In the genomic region with DNA sequence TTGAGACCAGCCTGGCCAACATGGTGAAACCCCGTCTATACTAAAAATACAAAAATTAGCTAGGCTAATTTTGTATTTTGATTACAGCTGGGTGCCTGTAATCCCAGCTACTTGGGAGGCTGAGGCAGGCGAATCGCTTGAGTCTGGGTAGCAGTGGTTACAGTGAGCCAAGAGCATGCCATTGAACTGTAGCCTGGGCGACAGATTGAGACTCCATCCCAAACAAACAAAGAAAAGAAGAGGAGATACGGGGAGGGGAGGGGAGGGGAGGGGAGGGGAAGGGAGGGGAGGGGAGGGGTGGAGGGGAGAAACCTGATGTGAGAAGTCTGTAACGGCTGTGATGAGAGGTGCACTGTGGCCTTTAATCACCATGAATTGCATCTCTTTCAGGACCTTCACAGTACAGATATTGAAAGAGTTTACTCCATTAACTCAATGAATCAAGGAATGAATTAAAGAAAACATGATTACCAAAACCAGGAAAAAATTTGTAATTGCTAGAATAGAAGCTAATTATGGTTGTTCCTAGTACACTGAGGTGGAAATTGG, we compare ENCODE assay signal across 18 cellular contexts.
A peak's percentile ranks its signal among the peaks of the same experiment; 100 is the strongest.
DNase-seq lines count a peak whose midpoint lies in the region; ATAC-seq, FAIRE-seq and TF ChIP-seq lines count a peak whose summit lies in the region.
"Had no signal": no experiment of that assay in that cellular context is flagged by ENCODE, and none has a peak within 500 bp of the region (broad histone marks: within the 10 kb centered on the region; RNA-seq: fewer than 3 reads in every experiment).

No MANE protein-coding gene starts in this region.

- no peak overlapping the region for H3K4me3 ChIP-seq in HepG2 (replicated peaks in 1 of 3; ENCODE audit: insufficient read depth in 1 of 3, low read depth in 2 of 3, low read length in 3 of 3)
- no peak overlapping the region for H3K4me3 ChIP-seq in right lobe of liver
- no peak overlapping the region for H3K4me3 ChIP-seq in K562

- no peak for FAIRE-seq in HepG2 (lab: Jason Lieb, UNC)
- no peak for FAIRE-seq in K562 (lab: Jason Lieb, UNC)
- FAIRE-seq: GM12892, GM19239, H1 had no signal

- no peak overlapping the region for H2AFZ ChIP-seq in HepG2 (ENCODE audit: low read length)
- no peak overlapping the region for H2AFZ ChIP-seq in K562 (ENCODE audit: low read depth, low read length)

- H3K27ac Mint-ChIP-seq in MCF 10A (ENCODE audit: low read depth, unreplicated experiment) = no peak overlapping the region
- H3K27ac Mint-ChIP-seq: CD4-positive, alpha-beta memory T cell had no signal

- H3K4me1 ChIP-seq in HepG2 (ENCODE audit: insufficient read depth, low read length) (no peaks in the 10 kb centered on the region), right lobe of liver (no peaks in the 10 kb centered on the region), K562 (replicated peaks in 1 of 2; ENCODE audit: control insufficient read depth in 2 of 2, insufficient read depth in 2 of 2, low read length in 2 of 2) (no peaks in the 10 kb centered on the region)

- H3K36me3 ChIP-seq in HepG2 (replicated peaks in 1 of 2; ENCODE audit: control insufficient read depth in 1 of 2, insufficient read depth in 2 of 2, low read length in 2 of 2) (no peaks in the 10 kb centered on the region), right lobe of liver (no peaks in the 10 kb centered on the region), K562 (ENCODE audit: control insufficient read depth, insufficient read depth, low read length) (no peaks in the 10 kb centered on the region)

- H3K9ac ChIP-seq in HepG2 (ENCODE audit: insufficient read depth, low read depth, low read length) = no peak overlapping the region
- no peak overlapping the region for H3K9ac ChIP-seq in K562 (ENCODE audit: insufficient read depth in 1 of 2, low read depth in 2 of 2, low read length in 2 of 2)

- H3K9me3 ChIP-seq in HepG2 (ENCODE audit: low read length) (no peaks in the 10 kb centered on the region), right lobe of liver (no peaks in the 10 kb centered on the region), K562 (replicated peaks; ENCODE audit: control insufficient read depth, insufficient read depth, low read depth, low read length) (no peaks in the 10 kb centered on the region)

- H3K4me1 Mint-ChIP-seq in MCF 10A (ENCODE audit: insufficient read depth, unreplicated experiment) = no peaks in the 10 kb centered on the region
- H3K4me1 Mint-ChIP-seq: CD4-positive, alpha-beta memory T cell had no signal

- TF ChIP-seq RAD21 in HepG2 (CRISPR knock-in tag; IDR thresholded peaks at IDR 0.05) = no peak
- no peak for TF ChIP-seq RAD21 in K562 (CRISPR knock-in tag; conservative IDR thresholded peaks at IDR 0.05 in 1 of 2, IDR thresholded peaks at IDR 0.05 in 1 of 2)

- TF ChIP-seq EP300 in HepG2 (IDR thresholded peaks at IDR 0.05; ENCODE audit: low read depth in 2 of 2, low read length in 2 of 2) (no peak), HepG2 (CRISPR knock-in tag; IDR thresholded peaks at IDR 0.05; ENCODE audit: borderline replicate concordance) (no peak), K562 (IDR thresholded peaks at IDR 0.05; ENCODE audit: low read length) (no peak)

- TF ChIP-seq POLR2A in HepG2 (IDR thresholded peaks at IDR 0.05; ENCODE audit: insufficient read depth in 1 of 2, low read depth in 2 of 2, low read length in 2 of 2) (no peak), right lobe of liver (IDR thresholded peaks at IDR 0.05) (no peak), K562 (conservative IDR thresholded peaks at IDR 0.05) (no peak)

- no peak for ATAC-seq in HepG2
- ATAC-seq in right lobe of liver = no peak
- no peak for ATAC-seq in K562
- ATAC-seq in GM19324 (IDR thresholded peaks at IDR 0.05; ENCODE audit: low FRiP score, unreplicated experiment) = no peak

- no peaks in the 10 kb centered on the region for H3K9me1 ChIP-seq in K562 (ENCODE audit: control insufficient read depth, insufficient read depth, low read length)

- no peak for DNase-seq in HepG2 (ENCODE audit: low spot score)
- no peak for DNase-seq in right lobe of liver
- DNase-seq in NCI-H69 (lab: John Stamatoyannopoulos, UW) = peak; percentile 55
- no peak for DNase-seq in K562 (ENCODE audit: extremely low read depth in 1 of 4, low spot score in 3 of 4)
- DNase-seq in MCF 10A (ENCODE audit: unreplicated experiment) = no peak
- no peak for DNase-seq in activated CD4-positive, alpha-beta T cell treated with anti-CD3 and anti-CD28 coated beads for 4 hours
- DNase-seq: C1 segment of cervical spinal cord; Calu3; CD4-positive, alpha-beta memory T cell; COR-L47; DMS53; DMS79 treated with DMSO at 0.1 percent for 48 hours; H7; HCEC 1CT had no signal

- H3K79me2 ChIP-seq in HepG2 (ENCODE audit: insufficient read depth, low read length) (no peaks in the 10 kb centered on the region), K562 (ENCODE audit: control insufficient read depth, insufficient read depth, low read length) (no peaks in the 10 kb centered on the region)

- CTCF ChIA-PET in HepG2 (lab: Yijun Ruan, JAX; ENCODE audit: low intra/inter-chr PET ratio, low total read pairs) = no interaction called here
- CTCF ChIA-PET in K562 (lab: Yijun Ruan, JAX; ENCODE audit: low intra/inter-chr PET ratio) = no interaction called here
- CTCF ChIA-PET in MCF 10A (lab: Yijun Ruan, JAX) = no interaction called here

- in situ Hi-C loops in HepG2 (cut with HindIII; ENCODE audit: extremely low pct_ligation_motif_present, low pct_unique_long_range_greater_than_20kb) (no loop called here), K562 (cut with MboI) (no loop called here)

- H3K27ac ChIP-seq in HepG2 (ENCODE audit: extremely low read length, insufficient read depth, low read length) (no peak overlapping the region), right lobe of liver (no peak overlapping the region), K562 (ENCODE audit: extremely low read depth, low read depth, low read length) (no peak overlapping the region)

- no TSS peak for BruUV-seq in HepG2 (replicated peaks; lab: Mats Ljungman, UMichigan)
- BruUV-seq in K562 (replicated peaks; lab: Mats Ljungman, UMichigan) = no TSS peak
- BruUV-seq in MCF 10A (replicated peaks; lab: Mats Ljungman, UMichigan) = no TSS peak

- H4K20me1 ChIP-seq in HepG2 (ENCODE audit: insufficient read depth, low read length) = no peaks in the 10 kb centered on the region
- H4K20me1 ChIP-seq in K562 (replicated peaks; ENCODE audit: control insufficient read depth, insufficient read depth, low read length) = no peaks in the 10 kb centered on the region

- no peak overlapping the region for H3K4me3 Mint-ChIP-seq in MCF 10A (ENCODE audit: unreplicated experiment)
- H3K4me3 Mint-ChIP-seq: CD4-positive, alpha-beta memory T cell had no signal

- no peaks in the 10 kb centered on the region for H3K36me3 Mint-ChIP-seq in MCF 10A (ENCODE audit: insufficient read depth, unreplicated experiment)
- H3K36me3 Mint-ChIP-seq: CD4-positive, alpha-beta memory T cell had no signal

- intact Hi-C loops in HepG2 (cut with micrococcal nuclease; ENCODE audit: unreplicated experiment) (no loop called here), right lobe of liver (cut with DNase I) (no loop called here), K562 (cut with micrococcal nuclease) (no loop called here), MCF 10A (cut with micrococcal nuclease) (no loop called here)

- no peak for TF ChIP-seq CTCF in HepG2 (CRISPR knock-in tag; IDR thresholded peaks at IDR 0.05)
- TF ChIP-seq CTCF in right lobe of liver (IDR thresholded peaks at IDR 0.05) = no peak
- TF ChIP-seq CTCF in K562 (IDR thresholded peaks at IDR 0.05 in 2 of 3, conservative IDR thresholded peaks at IDR 0.05 in 1 of 3; ENCODE audit: insufficient read depth in 2 of 3, low read depth in 1 of 3, low read length in 3 of 3) = no peak
- no peak for TF ChIP-seq CTCF in MCF 10A (IDR thresholded peaks at IDR 0.05; ENCODE audit: unreplicated experiment)

- H3K27me3 ChIP-seq in HepG2 (ENCODE audit: control insufficient read depth in 1 of 2, insufficient read depth in 2 of 2, low read length in 2 of 2) (no peaks in the 10 kb centered on the region), right lobe of liver (no peaks in the 10 kb centered on the region), K562 (ENCODE audit: control insufficient read depth in 2 of 2, insufficient read depth in 2 of 2, low read length in 2 of 2) (no peaks in the 10 kb centered on the region)

- POLR2A ChIA-PET in HepG2 (lab: Yijun Ruan, JAX) = no interaction called here
- POLR2A ChIA-PET in K562 (lab: Yijun Ruan, JAX) = no interaction called here
- POLR2A ChIA-PET in MCF 10A (lab: Yijun Ruan, JAX) = no interaction called here

- H3K4me2 ChIP-seq in HepG2 (ENCODE audit: low read depth, low read length) = no peak overlapping the region
- H3K4me2 ChIP-seq in K562 (ENCODE audit: insufficient read depth, low read length) = no peak overlapping the region

- no peaks in the 10 kb centered on the region for H3K27me3 Mint-ChIP-seq in MCF 10A (ENCODE audit: insufficient read depth, unreplicated experiment)
- H3K27me3 Mint-ChIP-seq: CD4-positive, alpha-beta memory T cell had no signal

- 5% methylated on average over 6 of the region's 6 CpGs for WGBS in HepG2 (ENCODE audit: low lambda C conversion rate)
- 54% methylated on average over 4 of the region's 6 CpGs for WGBS in right lobe of liver (ENCODE audit: insufficient coverage, low coverage, low lambda C conversion rate, missing lambda C conversion rate)
- 27% methylated on average over 4 of the region's 6 CpGs for WGBS in K562 (ENCODE audit: insufficient coverage, low coverage, missing lambda C conversion rate)

- H3K9me3 Mint-ChIP-seq in MCF 10A (ENCODE audit: unreplicated experiment) = no peaks in the 10 kb centered on the region

TF ChIP-seq in HepG2, 621 proteins besides CTCF, POLR2A, EP300 and RAD21 (continues in another document):
- TF ChIP-seq, protein P1, sequence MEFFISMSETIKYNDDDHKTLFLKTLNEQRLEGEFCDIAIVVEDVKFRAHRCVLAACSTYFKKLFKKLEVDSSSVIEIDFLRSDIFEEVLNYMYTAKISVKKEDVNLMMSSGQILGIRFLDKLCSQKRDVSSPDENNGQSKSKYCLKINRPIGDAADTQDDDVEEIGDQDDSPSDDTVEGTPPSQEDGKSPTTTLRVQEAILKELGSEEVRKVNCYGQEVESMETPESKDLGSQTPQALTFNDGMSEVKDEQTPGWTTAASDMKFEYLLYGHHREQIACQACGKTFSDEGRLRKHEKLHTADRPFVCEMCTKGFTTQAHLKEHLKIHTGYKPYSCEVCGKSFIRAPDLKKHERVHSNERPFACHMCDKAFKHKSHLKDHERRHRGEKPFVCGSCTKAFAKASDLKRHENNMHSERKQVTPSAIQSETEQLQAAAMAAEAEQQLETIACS (CRISPR knock-in tag; IDR thresholded peaks at IDR 0.05) = no peak

TF ChIP-seq in K562, 482 proteins besides CTCF, POLR2A, EP300 and RAD21 (continues in another document):
- TF ChIP-seq PCBP1 (IDR thresholded peaks at IDR 0.05; ENCODE audit: low read depth, low read length, poor library complexity, severe bottlenecking) = peak; percentile 41
